8 cellular contexts compared by ENCODE assay signal in genomic region chr14:55446127-55446736, GRCh38. TPM values are rescaled to one million over a fixed set of nuclear protein-coding genes. Genes with fewer than 3 reads are reported as not detected.
DNase-seq lines count a peak whose midpoint lies in the region; ATAC-seq and TF ChIP-seq lines count a peak whose summit lies in the region.

No MANE protein-coding gene starts in this region.

- POLR2A ChIA-PET in activated CD8-positive, alpha-beta T cell treated with anti-CD3 and anti-CD28 coated beads, Interleukin-2, amount 10 ng/mL, durations not matched to agents 7 days and 5 days (lab: Charles Lee): no interaction called here
- POLR2A ChIA-PET in naive thymus-derived CD8-positive, alpha-beta T cell (lab: Charles Lee): no interaction called here

- no peaks in the 10 kb centered on the region for H3K4me1 Mint-ChIP-seq in activated CD8-positive, alpha-beta T cell treated with anti-CD3 and anti-CD28 coated beads, Interleukin-2, amount 10 ng/mL, durations not matched to agents 7 days and 5 days (ENCODE audit: low read depth)
- no peaks in the 10 kb centered on the region for H3K4me1 Mint-ChIP-seq in naive thymus-derived CD8-positive, alpha-beta T cell

- TF ChIP-seq POLR2A in erythroblast (IDR thresholded peaks at IDR 0.05; ENCODE audit: low read length) (no peak), tibial nerve (IDR thresholded peaks at IDR 0.05) (no peak)

- no peak for ATAC-seq in activated CD8-positive, alpha-beta T cell treated with anti-CD3 and anti-CD28 coated beads, Interleukin-2, amount 10 ng/mL, durations not matched to agents 7 days and 5 days
- ATAC-seq in naive thymus-derived CD8-positive, alpha-beta T cell: peak; percentile 45 to 53
- no peak for ATAC-seq in HG03097 (IDR thresholded peaks at IDR 0.05; ENCODE audit: low FRiP score, unreplicated experiment)

- H3K27ac Mint-ChIP-seq in activated CD8-positive, alpha-beta T cell treated with anti-CD3 and anti-CD28 coated beads, Interleukin-2, amount 10 ng/mL, durations not matched to agents 7 days and 5 days: no peak overlapping the region
- H3K27ac Mint-ChIP-seq in naive thymus-derived CD8-positive, alpha-beta T cell: no peak overlapping the region

- no peak overlapping the region for H3K4me3 ChIP-seq in tibial nerve

- WGBS in tibial nerve, 2 donors: 26 to 33% methylated on average over 5 of the region's 5 CpGs

- H3K4me3 Mint-ChIP-seq in activated CD8-positive, alpha-beta T cell treated with anti-CD3 and anti-CD28 coated beads, Interleukin-2, amount 10 ng/mL, durations not matched to agents 7 days and 5 days: no peak overlapping the region
- H3K4me3 Mint-ChIP-seq in naive thymus-derived CD8-positive, alpha-beta T cell: no peak overlapping the region

- DNase-seq in DMS 273 (lab: John Stamatoyannopoulos, UW; ENCODE audit: unreplicated experiment) (peak; percentile 93), HS-27A (ENCODE audit: low read depth) (peak; percentile 69), NCI-H748 treated with DMSO at 0.1 percent for 48 hours (lab: John Stamatoyannopoulos, UW) (peak; percentile 72), erythroblast (lab: John Stamatoyannopoulos, UW) (peak; percentile 76 to 87), tibial nerve (ENCODE audit: low spot score in 2 of 2) (peak in 1 of 2 donors; percentile 78)
- peak; percentile 71 for DNase-seq in activated CD8-positive, alpha-beta T cell treated with anti-CD3 and anti-CD28 coated beads, Interleukin-2, amount 10 ng/mL, durations not matched to agents 7 days and 5 days
- DNase-seq in naive thymus-derived CD8-positive, alpha-beta T cell: peak in 9 of 10 donors; percentile 18 to 56 (median 36)

- H3K27ac ChIP-seq in tibial nerve: peak overlapping the region in 1 of 4 donors; percentile 13

- H3K36me3 Mint-ChIP-seq in activated CD8-positive, alpha-beta T cell treated with anti-CD3 and anti-CD28 coated beads, Interleukin-2, amount 10 ng/mL, durations not matched to agents 7 days and 5 days (ENCODE audit: low read depth): no peaks in the 10 kb centered on the region
- no peaks in the 10 kb centered on the region for H3K36me3 Mint-ChIP-seq in naive thymus-derived CD8-positive, alpha-beta T cell

- H3K9me3 ChIP-seq in tibial nerve: no peaks in the 10 kb centered on the region

- TF ChIP-seq EP300 in tibial nerve (IDR thresholded peaks at IDR 0.05): no peak

- no peaks in the 10 kb centered on the region for H3K27me3 Mint-ChIP-seq in activated CD8-positive, alpha-beta T cell treated with anti-CD3 and anti-CD28 coated beads, Interleukin-2, amount 10 ng/mL, durations not matched to agents 7 days and 5 days (ENCODE audit: low read depth)
- peaks cover 0 to 4% (median 0%) of the 10 kb centered on the region in 5 donors for H3K27me3 Mint-ChIP-seq in naive thymus-derived CD8-positive, alpha-beta T cell

- CTCF ChIA-PET in activated CD8-positive, alpha-beta T cell treated with anti-CD3 and anti-CD28 coated beads, Interleukin-2, amount 10 ng/mL, durations not matched to agents 7 days and 5 days (lab: Charles Lee): interaction anchor here (0.6 to 4.7 kb wide), 41 partner anchors 8 to 1869 kb away, joined by 3 to 58 read pairs (median 4); no protein-coding TSS in a partner anchor

- H3K9me3 Mint-ChIP-seq in activated CD8-positive, alpha-beta T cell treated with anti-CD3 and anti-CD28 coated beads, Interleukin-2, amount 10 ng/mL, durations not matched to agents 7 days and 5 days (ENCODE audit: insufficient read depth): no peaks in the 10 kb centered on the region
- H3K9me3 Mint-ChIP-seq in naive thymus-derived CD8-positive, alpha-beta T cell: no peaks in the 10 kb centered on the region

- H3K4me1 ChIP-seq in tibial nerve: peaks cover 0 to 24% (median 0%) of the 10 kb centered on the region in 4 donors

- H3K36me3 ChIP-seq in tibial nerve: no peaks in the 10 kb centered on the region

- no peaks in the 10 kb centered on the region for H3K27me3 ChIP-seq in tibial nerve

- TF ChIP-seq CTCF in tibial nerve (IDR thresholded peaks at IDR 0.05): peak; percentile 48 to 62 (median 54)

RNA-seq across cellular contexts. Expression of gene TBPL2, which starts 5.8 kb away (rescaled TPM):
- total RNA-seq in activated CD8-positive, alpha-beta T cell treated with anti-CD3 and anti-CD28 coated beads, Interleukin-2, amount 10 ng/mL, durations not matched to agents 7 days and 5 days: not detected
- not detected for total RNA-seq in naive thymus-derived CD8-positive, alpha-beta T cell
- not detected for polyA plus RNA-seq in naive thymus-derived CD8-positive, alpha-beta T cell
- under 1 TPM in 1 of 4 donors, not detected in 3; 0.90 TPM for total RNA-seq in tibial nerve

RNA-seq across cellular contexts. Expression of gene ATG14, which starts 34.6 kb away (rescaled TPM):
- 1 to 10 TPM; 4.4 to 4.6 TPM for total RNA-seq in activated CD8-positive, alpha-beta T cell treated with anti-CD3 and anti-CD28 coated beads, Interleukin-2, amount 10 ng/mL, durations not matched to agents 7 days and 5 days
- total RNA-seq in naive thymus-derived CD8-positive, alpha-beta T cell: 10 to 100 TPM; 15.7 to 17.6 TPM
- 1 to 10 TPM; 5.2 to 6.3 (median 5.3) TPM for polyA plus RNA-seq in naive thymus-derived CD8-positive, alpha-beta T cell
- total RNA-seq in tibial nerve: 10 to 100 TPM; 10.8 to 18.4 (median 14.7) TPM

Comparison
In these comparisons a context has a peak if more than half of its experiments do, and no peak if none do; other contexts are left out.
1. ATAC-seq: peak in naive thymus-derived CD8-positive, alpha-beta T cell (2 of 2); none in activated CD8-positive, alpha-beta T cell treated with anti-CD3 and anti-CD28 coated beads, Interleukin-2, amount 10 ng/mL, durations not matched to agents 7 days and 5 days (single experiment) and HG03097 (single experiment).